In the genomic region with DNA sequence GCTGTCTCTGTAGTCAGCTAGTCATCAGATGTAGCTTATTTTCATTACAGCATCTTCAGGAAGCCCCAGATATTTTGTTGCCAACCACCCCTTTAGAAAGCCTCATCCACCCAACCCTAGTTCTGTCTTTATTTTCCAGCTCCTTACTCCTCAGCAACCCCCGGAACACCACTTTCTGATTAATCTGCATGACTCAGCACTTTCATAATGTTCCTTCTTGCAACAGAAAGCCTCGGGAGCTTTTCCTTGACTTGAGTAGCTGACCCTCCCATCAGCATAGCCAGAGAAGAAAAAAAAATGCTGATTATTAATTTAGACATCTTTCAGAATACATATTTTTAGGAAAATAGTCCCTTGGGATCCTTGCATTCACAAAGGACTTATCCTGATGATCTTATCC, we compare ENCODE assay signal across 12 cellular contexts.
DNase-seq lines count a peak whose midpoint lies in the region; ATAC-seq and TF ChIP-seq lines count a peak whose summit lies in the region.
"Had no signal": no experiment of that assay in that cellular context is flagged by ENCODE, and none has a peak within 500 bp of the region (broad histone marks: within the 10 kb centered on the region; RNA-seq: fewer than 3 reads in every experiment).

No MANE protein-coding gene starts in this region.

- H3K27me3 ChIP-seq in skeletal muscle tissue (ENCODE audit: control insufficient read depth in 3 of 3, insufficient read depth in 3 of 3, low read length in 3 of 3): no peaks in the 10 kb centered on the region
- H3K27me3 ChIP-seq: spleen had no signal

- H3K36me3 ChIP-seq in SK-N-MC (ENCODE audit: insufficient read depth, low read length) (no peaks in the 10 kb centered on the region), skeletal muscle tissue (ENCODE audit: control insufficient read depth in 3 of 3, insufficient read depth in 3 of 3, low read length in 3 of 3) (no peaks in the 10 kb centered on the region)
- H3K36me3 ChIP-seq: spleen had no signal

- H3K4me3 ChIP-seq in SK-N-MC (peak overlapping the region; percentile 33), foreskin fibroblast (ENCODE audit: low read depth in 1 of 2, low read length in 2 of 2) (no peak overlapping the region), skeletal muscle tissue (ENCODE audit: low read length in 3 of 3) (no peak overlapping the region)
- H3K4me3 ChIP-seq: spleen had no signal

- peak overlapping the region; percentile 82 for H3K27ac ChIP-seq in SK-N-MC
- H3K27ac ChIP-seq in skeletal muscle tissue (ENCODE audit: low read depth, low read length): peak overlapping the region; percentile 2
- H3K27ac ChIP-seq: 22Rv1, spleen had no signal

- H3K9ac ChIP-seq in SK-N-MC (ENCODE audit: insufficient read length): no peak overlapping the region
- no peak overlapping the region for H3K9ac ChIP-seq in skeletal muscle tissue (ENCODE audit: low read depth in 1 of 3, low read length in 3 of 3)

- ATAC-seq in GM21381 (IDR thresholded peaks at IDR 0.05; ENCODE audit: unreplicated experiment) (no peak), GM18505 (IDR thresholded peaks at IDR 0.05; ENCODE audit: unreplicated experiment) (no peak)

- no peak for TF ChIP-seq POLR2A in GM18505 (IDR thresholded peaks at IDR 0.05; ENCODE audit: borderline replicate concordance, extremely low read depth, insufficient read depth, insufficient read length)

- no peaks in the 10 kb centered on the region for H3K9me3 ChIP-seq in SK-N-MC (ENCODE audit: low read depth, low read length)
- no peaks in the 10 kb centered on the region for H3K9me3 ChIP-seq in skeletal muscle tissue (ENCODE audit: control insufficient read depth in 3 of 3, low read length in 3 of 3)

- peaks cover 0 to 3% (median 0%) of the 10 kb centered on the region in 3 donors for H3K4me1 ChIP-seq in skeletal muscle tissue (ENCODE audit: control insufficient read depth in 3 of 3, insufficient read depth in 3 of 3, low read length in 3 of 3)
- H3K4me1 ChIP-seq: spleen had no signal

- no peak for TF ChIP-seq CTCF in foreskin fibroblast (IDR thresholded peaks at IDR 0.05; ENCODE audit: low read depth, low read length)

- DNase-seq in DMS 273 (lab: John Stamatoyannopoulos, UW; ENCODE audit: unreplicated experiment) (peak; percentile 1), DMS 273 treated with DMSO at 0.1 percent for 48 hours (lab: John Stamatoyannopoulos, UW) (no peak), SK-N-MC (ENCODE audit: low read depth, low spot score) (peak; percentile 55), foreskin fibroblast (peak; percentile 77 to 91)
- no peak for DNase-seq in stimulated activated naive CD4-positive, alpha-beta T cell (lab: John Stamatoyannopoulos, UW)
- DNase-seq: activated CD4-positive, alpha-beta T cell treated with anti-CD3 and anti-CD28 coated beads, Interleukin-2, amount 50 U/mL, for 1 hour; activated naive CD8-positive, alpha-beta T cell treated with anti-CD3 and anti-CD28 coated beads for 36 hours; spleen had no signal

Comparison
In these comparisons a context has a peak if more than half of its experiments do, and no peak if none do; other contexts are left out.
1. DNase-seq: peak in DMS 273 (single experiment), SK-N-MC (single experiment) and foreskin fibroblast (2 of 2); none in DMS 273 treated with DMSO at 0.1 percent for 48 hours (single experiment) and stimulated activated naive CD4-positive, alpha-beta T cell (0 of 6).